In genomic region chr20:5077761-5078387, GRCh38 we compare ENCODE assay signal across 8 cellular contexts. TPM values are rescaled to one million over a fixed set of nuclear protein-coding genes. Genes with fewer than 3 reads are reported as not detected.
DNase-seq lines count a peak whose midpoint lies in the region; ATAC-seq and TF ChIP-seq lines count a peak whose summit lies in the region.

No MANE protein-coding gene starts in this region.

- DNase-seq in activated gamma-delta T cell treated with Interleukin-2 at 50 U/mL for 16 hours (peak; percentile 7), activated gamma-delta T cell (lab: John Stamatoyannopoulos, UW) (no peak), T-helper 17 cell (no peak), foreskin keratinocyte (no peak), thoracic aorta (ENCODE audit: low spot score) (no peak), GM10266 (ENCODE audit: extremely low spot score) (no peak), DMS79 (lab: John Stamatoyannopoulos, UW) (no peak)

- ATAC-seq in T-helper 17 cell (peak; percentile 43), foreskin keratinocyte (no peak), thoracic aorta (ENCODE audit: insufficient number of reproducible peaks, low FRiP score, low read depth) (no peak), GM21390 (IDR thresholded peaks at IDR 0.05; ENCODE audit: unreplicated experiment) (no peak)

- peaks cover 30% of the 10 kb centered on the region for H3K4me1 Mint-ChIP-seq in T-helper 17 cell

- H3K27ac ChIP-seq in foreskin keratinocyte (peak overlapping the region; percentile 8), thoracic aorta (peak overlapping the region in 1 of 2 donors; percentile 42)

- H3K4me1 ChIP-seq in foreskin keratinocyte (peaks cover 11% of the 10 kb centered on the region), thoracic aorta (ENCODE audit: control insufficient read depth in 1 of 2, low read depth in 2 of 2) (peaks cover 15 to 17% of the 10 kb centered on the region in 2 donors)

- H3K4me3 Mint-ChIP-seq in T-helper 17 cell = peak overlapping the region; percentile 87

- H3K27me3 Mint-ChIP-seq in T-helper 17 cell = no peaks in the 10 kb centered on the region

- H3K27me3 ChIP-seq in foreskin keratinocyte (no peaks in the 10 kb centered on the region), thoracic aorta (replicated peaks; ENCODE audit: insufficient read depth) (no peaks in the 10 kb centered on the region)

- no peaks in the 10 kb centered on the region for H3K36me3 Mint-ChIP-seq in T-helper 17 cell (ENCODE audit: low read depth)

- TF ChIP-seq CTCF in foreskin keratinocyte (conservative IDR thresholded peaks at IDR 0.05) (no peak), thoracic aorta (IDR thresholded peaks at IDR 0.05) (no peak), GM10266 (IDR thresholded peaks at IDR 0.05; ENCODE audit: control insufficient read depth, insufficient read depth, low read depth, missing control alignments) (no peak)

- H3K27ac Mint-ChIP-seq in T-helper 17 cell = peak overlapping the region; percentile 97

- H3K36me3 ChIP-seq in thoracic aorta = no peaks in the 10 kb centered on the region

- no peaks in the 10 kb centered on the region for H3K9me3 ChIP-seq in T-helper 17 cell (ENCODE audit: control insufficient read depth, low read length, poor library complexity, severe bottlenecking)
- H3K9me3 ChIP-seq in thoracic aorta = no peaks in the 10 kb centered on the region

- peak overlapping the region; percentile 53 for H3K4me3 ChIP-seq in thoracic aorta

RNA-seq across cellular contexts. Expression of gene TMEM230, which starts 35.0 kb away (rescaled TPM):
- 10 to 100 TPM; 49.9 to 50.5 TPM for total RNA-seq in T-helper 17 cell
- 84.7 and 110 TPM in 2 replicates for total RNA-seq in foreskin keratinocyte
- 84.0 and 101 TPM in 2 replicates for polyA plus RNA-seq in foreskin keratinocyte
- total RNA-seq in thoracic aorta = 100 to 1,000 TPM in 1 of 2 donors, 10 to 100 TPM in 1; 62.8 to 114 TPM

RNA-seq across cellular contexts. Expression of gene PCNA, which starts 41.9 kb away (rescaled TPM):
- total RNA-seq in T-helper 17 cell (10 to 100 TPM; 29.3 to 35.4 TPM), foreskin keratinocyte (222 and 256 TPM in 2 replicates), thoracic aorta (10 to 100 TPM; 20.5 to 39.7 TPM)
- 209 and 255 TPM in 2 replicates for polyA plus RNA-seq in foreskin keratinocyte

RNA-seq across cellular contexts. Expression of gene CDS2, which starts 48.9 kb away (rescaled TPM):
- total RNA-seq in T-helper 17 cell = 10 to 100 TPM; 75.3 to 86.9 TPM
- 22.6 and 25.2 TPM in 2 replicates for total RNA-seq in foreskin keratinocyte
- polyA plus RNA-seq in foreskin keratinocyte = 14.0 and 15.9 TPM in 2 replicates
- 10 to 100 TPM; 63.6 to 85.6 TPM for total RNA-seq in thoracic aorta
